ENCODE assay signal across 11 cellular contexts in genomic region chr15:25787855-25788521, GRCh38.
A peak's percentile ranks its signal among the peaks of the same experiment; 100 is the strongest.
DNase-seq lines count a peak whose midpoint lies in the region; ATAC-seq, FAIRE-seq and TF ChIP-seq lines count a peak whose summit lies in the region.
"Had no signal": no experiment of that assay in that cellular context is flagged by ENCODE, and none has a peak within 500 bp of the region (broad histone marks: within the 10 kb centered on the region; RNA-seq: fewer than 3 reads in every experiment).

No MANE protein-coding gene starts in this region.

- H3K36me3 ChIP-seq in body of pancreas (replicated peaks in 1 of 2; ENCODE audit: insufficient read depth in 1 of 2, low read depth in 2 of 2) (no peaks in the 10 kb centered on the region), muscle layer of duodenum (ENCODE audit: control insufficient read depth in 1 of 2, insufficient read depth in 2 of 2, low read length in 2 of 2) (no peaks in the 10 kb centered on the region)
- H3K36me3 ChIP-seq: tibial nerve had no signal

- TF ChIP-seq POLR2A in body of pancreas (IDR thresholded peaks at IDR 0.05) = no peak

- no peaks in the 10 kb centered on the region for H3K9me3 ChIP-seq in body of pancreas
- H3K9me3 ChIP-seq in muscle layer of duodenum (ENCODE audit: control insufficient read depth in 1 of 2, low read length in 2 of 2) = no peaks in the 10 kb centered on the region
- H3K9me3 ChIP-seq: psoas muscle, tibial nerve had no signal

- H3K4me3 ChIP-seq in AG10803 (ENCODE audit: low read length) (peak overlapping the region; percentile 1; the same call in 1 of the 2 replicates), body of pancreas (no peak overlapping the region), muscle layer of duodenum (ENCODE audit: low read depth in 1 of 2, low read length in 2 of 2) (no peak overlapping the region)
- H3K4me3 ChIP-seq: psoas muscle, tibial nerve had no signal

- H3K27ac ChIP-seq in body of pancreas (no peak overlapping the region), muscle layer of duodenum (ENCODE audit: low read length) (peak overlapping the region; percentile 46)
- H3K27ac ChIP-seq: psoas muscle, tibial nerve had no signal

- DNase-seq in AG10803 (ENCODE audit: low read depth) = peak; percentile 73
- DNase-seq in body of pancreas = peak in 2 of 4 donors; percentile 16 to 31
- no peak for DNase-seq in NCI-H526 treated with DMSO at 0.1 percent for 48 hours (lab: John Stamatoyannopoulos, UW)
- DNase-seq in NCI-H146 treated with DMSO at 0.1 percent for 48 hours (lab: John Stamatoyannopoulos, UW; ENCODE audit: unreplicated experiment) = no peak
- DNase-seq in GM19239 (ENCODE audit: insufficient read length, low spot score) = no peak
- no peak for DNase-seq in OCI-M2 (lab: John Stamatoyannopoulos, UW; ENCODE audit: unreplicated experiment)
- DNase-seq: psoas muscle had no signal

- 32 to 45% methylated on average over 12 to 13 of the region's 13 CpGs for WGBS in body of pancreas, 2 donors

- no peak for FAIRE-seq in GM19239 (lab: Jason Lieb, UNC)

- no peak for TF ChIP-seq CTCF in AG10803 (conservative IDR thresholded peaks at IDR 0.05; ENCODE audit: low read length)
- no peak for TF ChIP-seq CTCF in body of pancreas (IDR thresholded peaks at IDR 0.05)

- H3K27me3 ChIP-seq in body of pancreas = no peaks in the 10 kb centered on the region
- no peaks in the 10 kb centered on the region for H3K27me3 ChIP-seq in muscle layer of duodenum (ENCODE audit: low read depth, low read length)
- H3K27me3 ChIP-seq: tibial nerve had no signal

- ATAC-seq in HG02759 (IDR thresholded peaks at IDR 0.05; ENCODE audit: unreplicated experiment) = peak; percentile 75
- ATAC-seq in body of pancreas = peak; percentile 32
- ATAC-seq: SK-N-SH treated with all-trans-retinoic acid at 6 μM for 48 hours had no signal

- intact Hi-C loops in body of pancreas (cut with DNase I) = no loop called here

- H3K4me1 ChIP-seq in body of pancreas (no peaks in the 10 kb centered on the region), muscle layer of duodenum (ENCODE audit: control insufficient read depth in 1 of 2, insufficient read depth in 2 of 2, low read length in 2 of 2) (peaks cover 5 to 17% of the 10 kb centered on the region in 2 donors)
- H3K4me1 ChIP-seq: psoas muscle had no signal
